ENCODE assay signal across 16 cellular contexts in the genomic region with DNA sequence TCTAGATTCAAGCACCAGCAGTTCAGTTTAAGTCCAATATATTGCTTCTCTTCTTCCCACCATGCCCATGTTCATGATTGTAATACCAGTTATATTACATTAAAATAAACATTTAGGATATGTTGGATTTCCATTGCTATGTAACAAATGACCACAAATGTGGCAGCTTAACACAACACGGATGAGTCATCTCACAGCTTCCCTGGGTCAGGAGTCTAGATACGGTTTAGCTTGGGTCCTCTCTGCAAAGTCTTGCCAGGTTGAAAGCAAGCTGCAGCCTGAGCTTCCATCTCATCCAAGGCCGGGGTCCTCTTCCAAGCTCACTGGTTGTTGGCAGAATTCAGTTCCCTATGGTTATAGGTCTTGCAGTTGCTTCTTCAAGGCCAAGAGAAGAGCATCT.
A peak's percentile ranks its signal among the peaks of the same experiment; 100 is the strongest.
DNase-seq lines count a peak whose midpoint lies in the region; ATAC-seq and TF ChIP-seq lines count a peak whose summit lies in the region.
"Had no signal": no experiment of that assay in that cellular context is flagged by ENCODE, and none has a peak within 500 bp of the region (broad histone marks: within the 10 kb centered on the region; RNA-seq: fewer than 3 reads in every experiment).

No MANE protein-coding gene starts in this region.

- peak overlapping the region in 7 of 11 experiments; percentile 42 to 70 (median 65); a peak in 12 of 22 replicates for H3K4me2 ChIP-seq in BLaER1 treated with 17β-estradiol and CSF1 and Interleukin-3, amounts not matched to agents 10 nM and 100 nM

- H3K4me3 ChIP-seq in BLaER1 treated with 17β-estradiol and CSF1 and Interleukin-3, amounts not matched to agents 10 nM and 100 nM: no peak overlapping the region
- no peak overlapping the region for H3K4me3 ChIP-seq in adipocyte (ENCODE audit: low read length)
- H3K4me3 ChIP-seq: adrenal gland, coronary artery, GM12878 had no signal

- no peaks in the 10 kb centered on the region for H3K27me3 ChIP-seq in BLaER1 treated with 17β-estradiol and CSF1 and Interleukin-3, amounts not matched to agents 10 nM and 100 nM
- peaks cover 20% of the 10 kb centered on the region for H3K27me3 ChIP-seq in adipocyte (replicated peaks; ENCODE audit: control insufficient read depth, insufficient read depth, low read length)
- H3K27me3 ChIP-seq: adrenal gland had no signal

- peaks cover 8 to 29% (median 17%) of the 10 kb centered on the region in 11 experiments; a peak in 15 of 22 replicates for H3K9me3 ChIP-seq in BLaER1 treated with 17β-estradiol and CSF1 and Interleukin-3, amounts not matched to agents 10 nM and 100 nM (replicated peaks in 1 of 11)
- no peaks in the 10 kb centered on the region for H3K9me3 ChIP-seq in adipocyte (ENCODE audit: control insufficient read depth, low read length)
- H3K9me3 ChIP-seq: adrenal gland had no signal

- ATAC-seq in GM21529 (IDR thresholded peaks at IDR 0.05; ENCODE audit: unreplicated experiment) (no peak), SK-N-SH treated with all-trans-retinoic acid at 6 μM for 48 hours (no peak)
- ATAC-seq: activated T-helper 17 cell treated with anti-CD3 and anti-CD28 coated beads, Interleukin-2, amount 50 U/mL, for 72 hours; WTC11 had no signal

- H4K20me1 ChIP-seq in BLaER1 treated with 17β-estradiol and CSF1 and Interleukin-3, amounts not matched to agents 10 nM and 100 nM: no peaks in the 10 kb centered on the region

- H3K36me3 ChIP-seq in BLaER1 treated with 17β-estradiol and CSF1 and Interleukin-3, amounts not matched to agents 10 nM and 100 nM: no peaks in the 10 kb centered on the region
- H3K36me3 ChIP-seq in adipocyte (ENCODE audit: control insufficient read depth, insufficient read depth, low read length, severe bottlenecking): no peaks in the 10 kb centered on the region
- H3K36me3 ChIP-seq: adrenal gland had no signal

- H3K9ac ChIP-seq in BLaER1 treated with 17β-estradiol and CSF1 and Interleukin-3, amounts not matched to agents 10 nM and 100 nM: no peak overlapping the region
- no peak overlapping the region for H3K9ac ChIP-seq in adipocyte (ENCODE audit: low read length)

- no peak overlapping the region for H3K27ac ChIP-seq in BLaER1 treated with 17β-estradiol and CSF1 and Interleukin-3, amounts not matched to agents 10 nM and 100 nM
- H3K27ac ChIP-seq: adrenal gland, coronary artery, epithelial cell of prostate had no signal

- peak; percentile 3 to 21 for DNase-seq in Kasumi-1 (lab: John Stamatoyannopoulos, UW)
- DNase-seq in adipocyte (ENCODE audit: low read depth): peak; percentile 24
- DNase-seq in iris pigment epithelial cell (ENCODE audit: low read depth): peak; percentile 69
- DNase-seq in kidney glomerular epithelial cell (lab: John Stamatoyannopoulos, UW): no peak
- DNase-seq in NCI-H82 treated with DMSO at 0.1 percent for 48 hours (lab: John Stamatoyannopoulos, UW; ENCODE audit: unreplicated experiment): no peak
- DNase-seq: adrenal gland, NCI-H2081, NCI-H524 had no signal

- peaks cover 15 to 51% (median 38%) of the 10 kb centered on the region in 10 experiments for H3K4me1 ChIP-seq in BLaER1 treated with 17β-estradiol and CSF1 and Interleukin-3, amounts not matched to agents 10 nM and 100 nM
- peaks cover 7% of the 10 kb centered on the region for H3K4me1 ChIP-seq in adipocyte (ENCODE audit: control insufficient read depth, insufficient read depth, low read length)
- H3K4me1 ChIP-seq: adrenal gland had no signal

TF ChIP-seq in SK-N-SH treated with all-trans-retinoic acid at 6 μM for 48 hours, 23 proteins besides CTCF, POLR2A, EP300 and RAD21:
- TF ChIP-seq ESRRG (CRISPR knock-in tag; IDR thresholded peaks at IDR 0.05) (no peak), RARB (CRISPR knock-in tag; IDR thresholded peaks at IDR 0.05) (no peak), TCF4 (CRISPR knock-in tag; IDR thresholded peaks at IDR 0.05; ENCODE audit: borderline replicate concordance) (no peak)
- TF ChIP-seq, protein P1, sequence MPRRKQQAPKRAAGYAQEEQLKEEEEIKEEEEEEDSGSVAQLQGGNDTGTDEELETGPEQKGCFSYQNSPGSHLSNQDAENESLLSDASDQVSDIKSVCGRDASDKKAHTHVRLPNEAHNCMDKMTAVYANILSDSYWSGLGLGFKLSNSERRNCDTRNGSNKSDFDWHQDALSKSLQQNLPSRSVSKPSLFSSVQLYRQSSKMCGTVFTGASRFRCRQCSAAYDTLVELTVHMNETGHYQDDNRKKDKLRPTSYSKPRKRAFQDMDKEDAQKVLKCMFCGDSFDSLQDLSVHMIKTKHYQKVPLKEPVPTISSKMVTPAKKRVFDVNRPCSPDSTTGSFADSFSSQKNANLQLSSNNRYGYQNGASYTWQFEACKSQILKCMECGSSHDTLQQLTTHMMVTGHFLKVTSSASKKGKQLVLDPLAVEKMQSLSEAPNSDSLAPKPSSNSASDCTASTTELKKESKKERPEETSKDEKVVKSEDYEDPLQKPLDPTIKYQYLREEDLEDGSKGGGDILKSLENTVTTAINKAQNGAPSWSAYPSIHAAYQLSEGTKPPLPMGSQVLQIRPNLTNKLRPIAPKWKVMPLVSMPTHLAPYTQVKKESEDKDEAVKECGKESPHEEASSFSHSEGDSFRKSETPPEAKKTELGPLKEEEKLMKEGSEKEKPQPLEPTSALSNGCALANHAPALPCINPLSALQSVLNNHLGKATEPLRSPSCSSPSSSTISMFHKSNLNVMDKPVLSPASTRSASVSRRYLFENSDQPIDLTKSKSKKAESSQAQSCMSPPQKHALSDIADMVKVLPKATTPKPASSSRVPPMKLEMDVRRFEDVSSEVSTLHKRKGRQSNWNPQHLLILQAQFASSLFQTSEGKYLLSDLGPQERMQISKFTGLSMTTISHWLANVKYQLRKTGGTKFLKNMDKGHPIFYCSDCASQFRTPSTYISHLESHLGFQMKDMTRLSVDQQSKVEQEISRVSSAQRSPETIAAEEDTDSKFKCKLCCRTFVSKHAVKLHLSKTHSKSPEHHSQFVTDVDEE (CRISPR knock-in tag; IDR thresholded peaks at IDR 0.05): no peak
TF ChIP-seq in SK-N-SH treated with all-trans-retinoic acid at 6 μM for 48 hours: peak in this region for 0.

Comparison
In these comparisons a context has a peak if more than half of its experiments do, and no peak if none do; other contexts are left out.
1. DNase-seq: peak in Kasumi-1 (2 of 2), adipocyte (single experiment) and iris pigment epithelial cell (single experiment); none in kidney glomerular epithelial cell (single experiment) and NCI-H82 treated with DMSO at 0.1 percent for 48 hours (single experiment).